ENCODE assay signal across 20 cellular contexts in genomic region chr20:64211874-64212658, GRCh38. TPM values are rescaled to one million over a fixed set of nuclear protein-coding genes. Genes with fewer than 3 reads are reported as not detected.
A peak's percentile ranks its signal among the peaks of the same experiment; 100 is the strongest.
DNase-seq lines count a peak whose midpoint lies in the region; ATAC-seq and TF ChIP-seq lines count a peak whose summit lies in the region.
"Had no signal": no experiment of that assay in that cellular context is flagged by ENCODE, and none has a peak within 500 bp of the region (broad histone marks: within the 10 kb centered on the region; RNA-seq: fewer than 3 reads in every experiment).

No MANE protein-coding gene starts in this region.

- TF ChIP-seq EP300 in upper lobe of left lung (IDR thresholded peaks at IDR 0.05): no peak

- peak overlapping the region in 11 of 12 donors; percentile 2 to 86 (median 70) for H3K27ac ChIP-seq in heart left ventricle
- H3K27ac ChIP-seq in lung (ENCODE audit: low read depth in 1 of 2, low read length in 1 of 2): peak overlapping the region in 1 of 2 donors; percentile 24
- H3K27ac ChIP-seq in upper lobe of left lung: no peak overlapping the region
- H3K27ac ChIP-seq: ascending aorta, SK-N-MC, thoracic aorta had no signal

- ATAC-seq in heart left ventricle: peak in 2 of 4 donors; percentile 14 to 54
- no peak for ATAC-seq in lung (ENCODE audit: insufficient read depth, low FRiP score)
- ATAC-seq in upper lobe of left lung (ENCODE audit: low FRiP score in 2 of 2): peak in 1 of 2 donors; percentile 20
- ATAC-seq: stimulated activated memory B cell treated with anti-CD40 and anti-IgM and Interleukin-4, amounts not matched to agents 10 μg/mL and 1 μg/mL and 100 μg/mL, for 72 hours; T-helper 17 cell had no signal

- whole genome bisulfite sequencing in heart left ventricle, 4 donors: 68 to 89% (median 70%) methylated on average over 1 to 21 of the region's 21 CpGs
- 68 to 94% methylated on average over 15 to 21 of the region's 21 CpGs for WGBS in lung, 2 donors
- WGBS in upper lobe of left lung, 2 donors: 79 to 87% methylated on average over 3 to 15 of the region's 21 CpGs

- TF ChIP-seq POLR2A in heart left ventricle (IDR thresholded peaks at IDR 0.05) (no peak), upper lobe of left lung (IDR thresholded peaks at IDR 0.05) (no peak)

- H3K4me3 ChIP-seq in heart left ventricle: no peak overlapping the region
- no peak overlapping the region for H3K4me3 ChIP-seq in lung
- no peak overlapping the region for H3K4me3 ChIP-seq in upper lobe of left lung
- H3K4me3 ChIP-seq: ascending aorta, SK-N-MC, thoracic aorta had no signal

- TF ChIP-seq CTCF in heart left ventricle (IDR thresholded peaks at IDR 0.05): no peak
- no peak for TF ChIP-seq CTCF in lung (IDR thresholded peaks at IDR 0.05; ENCODE audit: control extremely low read depth, extremely low read depth)
- TF ChIP-seq CTCF in upper lobe of left lung (IDR thresholded peaks at IDR 0.05): no peak

- H3K4me1 ChIP-seq in heart left ventricle: peaks cover 0 to 35% (median 16%) of the 10 kb centered on the region in 12 donors
- H3K4me1 ChIP-seq in lung (ENCODE audit: control insufficient read depth in 2 of 2, insufficient read depth in 2 of 2, low read length in 2 of 2): peaks cover 4 to 5% of the 10 kb centered on the region in 2 donors
- peaks cover 7 to 21% (median 15%) of the 10 kb centered on the region in 4 donors for H3K4me1 ChIP-seq in upper lobe of left lung

- H3K27me3 ChIP-seq in heart left ventricle: no peaks in the 10 kb centered on the region
- H3K27me3 ChIP-seq in lung (ENCODE audit: control insufficient read depth, insufficient read depth): no peaks in the 10 kb centered on the region
- no peaks in the 10 kb centered on the region for H3K27me3 ChIP-seq in upper lobe of left lung
- H3K27me3 ChIP-seq: ascending aorta had no signal

- DNase-seq in NCI-H187 (lab: John Stamatoyannopoulos, UW): peak; percentile 45 to 86
- no peak for DNase-seq in heart left ventricle
- peak; percentile 44 for DNase-seq in lung (ENCODE audit: low spot score)
- DNase-seq in upper lobe of left lung: peak; percentile 44 to 66
- no peak for DNase-seq in stimulated activated CD4-positive, alpha-beta T cell treated with anti-CD3 and anti-CD28 coated beads, Interleukin-2, amount 100 ng/mL, for 48 hours
- DNase-seq in germinal center (ENCODE audit: low spot score): no peak
- DNase-seq in NCI-H526 (lab: John Stamatoyannopoulos, UW): no peak
- DNase-seq: activated CD4-positive, alpha-beta T cell treated with anti-CD3 and anti-CD28 coated beads for 4 hours; central memory CD4-positive, alpha-beta T cell; dermis blood vessel endothelial cell; mesendoderm; naive B cell; NCI-H1436 treated with DMSO at 0.1 percent for 48 hours; NCI-H69; T-helper 17 cell had no signal

- intact Hi-C loops in heart left ventricle (cut with DNase I): no loop called here

- H3K36me3 ChIP-seq in heart left ventricle (no peaks in the 10 kb centered on the region), lung (ENCODE audit: control insufficient read depth in 2 of 2, insufficient read depth in 2 of 2, low read length in 2 of 2) (no peaks in the 10 kb centered on the region), upper lobe of left lung (no peaks in the 10 kb centered on the region)
- H3K36me3 ChIP-seq: ascending aorta, thoracic aorta had no signal

- no peaks in the 10 kb centered on the region for H3K9me3 ChIP-seq in heart left ventricle
- H3K9me3 ChIP-seq in lung (ENCODE audit: control insufficient read depth in 2 of 2, insufficient read depth in 1 of 2, low read length in 1 of 2): no peaks in the 10 kb centered on the region
- H3K9me3 ChIP-seq in upper lobe of left lung: no peaks in the 10 kb centered on the region
- H3K9me3 ChIP-seq: ascending aorta, thoracic aorta had no signal

RNA-seq across cellular contexts. Expression of gene PCMTD2, which starts 43.5 kb away (rescaled TPM):
- total RNA-seq in heart left ventricle (100 to 1,000 TPM in 1 of 9 donors, 10 to 100 TPM in 8; 41.7 to 128 (median 66.6) TPM), lung (100 to 1,000 TPM in 1 of 2 donors, 10 to 100 TPM in 1; 27.5 to 123 TPM), upper lobe of left lung (10 to 100 TPM; 37.4 to 95.3 (median 44.4) TPM)
- polyA plus RNA-seq in heart left ventricle (10 to 100 TPM; 23.9 to 29.5 TPM), lung (10 to 100 TPM; 16.5 to 22.9 TPM)

RNA-seq across cellular contexts. Expression of gene MYT1, which starts 47.8 kb away (rescaled TPM):
- total RNA-seq in heart left ventricle (under 1 TPM in 5 of 9 donors, not detected in 4; 0.07 to 0.23 (median 0.09) TPM), lung (under 1 TPM in 1 of 2 donors, not detected in 1; 0.40 TPM), upper lobe of left lung (1 to 10 TPM in 1 of 6 donors, under 1 TPM in 1, not detected in 4; 0.09 to 3.1 TPM)
- polyA plus RNA-seq in heart left ventricle (under 1 TPM in 1 of 2 donors, not detected in 1; 0.11 TPM), lung (under 1 TPM; 0.03 to 0.10 TPM)
- total RNA-seq: ascending aorta, dermis blood vessel endothelial cell, kidney epithelial cell, T-helper 17 cell, thoracic aorta had no signal

Comparison
In these comparisons a context has a peak if more than half of its experiments do, and no peak if none do; other contexts are left out.
1. DNase-seq: peak in NCI-H187 (2 of 2), lung (single experiment) and upper lobe of left lung (2 of 2); none in heart left ventricle (0 of 5), stimulated activated CD4-positive, alpha-beta T cell treated with anti-CD3 and anti-CD28 coated beads, Interleukin-2, amount 100 ng/mL, for 48 hours (0 of 2), germinal center (single experiment) and NCI-H526 (0 of 2).
2. H3K27ac ChIP-seq: peak in heart left ventricle (11 of 12); none in upper lobe of left lung (0 of 4).